ENCODE assay signal across 15 cellular contexts in genomic region chr3:113278599-113278955, GRCh38.
"Had no signal": no experiment of that assay in that cellular context is flagged by ENCODE, and none has a peak within 500 bp of the region (broad histone marks: within the 10 kb centered on the region; RNA-seq: fewer than 3 reads in every experiment).

No MANE protein-coding gene starts in this region.

- H3K9me3 Mint-ChIP-seq: activated T-helper 1 cell treated with anti-CD3 and anti-CD28 coated beads, Interleukin-12 subunit alpha, Interleukin-12 subunit beta, Interleukin-2, Interleukin-4 antibody, amounts not matched to agents 30 ng/mL and 10 ng/mL and 1 ng/mL, durations not matched to agents 14 hours and 24 hours and 36 hours; WTC11 had no signal

- H3K4me1 ChIP-seq: foreskin keratinocyte, psoas muscle had no signal

- H3K27ac Mint-ChIP-seq: activated CD8-positive, alpha-beta T cell treated with anti-CD3 and anti-CD28 coated beads, Interleukin-2, amount 10 ng/mL, durations not matched to agents 7 days and 5 days; activated naive CD8-positive, alpha-beta T cell; activated T-helper 1 cell treated with anti-CD3 and anti-CD28 coated beads, Interleukin-12 subunit alpha, Interleukin-12 subunit beta, Interleukin-2, Interleukin-4 antibody, amounts not matched to agents 30 ng/mL and 10 ng/mL and 1 ng/mL, durations not matched to agents 14 hours and 24 hours and 36 hours; WTC11 had no signal

- DNase-seq: activated CD4-positive, alpha-beta T cell treated with anti-CD3 and anti-CD28 coated beads for 48 hours; activated CD8-positive, alpha-beta T cell treated with anti-CD3 and anti-CD28 coated beads, Interleukin-2, amount 10 ng/mL, durations not matched to agents 7 days and 5 days; dorsolateral prefrontal cortex; foreskin keratinocyte; left ventricle myocardium inferior; right cardiac atrium; stomach; testis; upper lobe of left lung had no signal

- H3K36me3 ChIP-seq: ovary, upper lobe of left lung had no signal

- H3K36me3 Mint-ChIP-seq: activated naive CD8-positive, alpha-beta T cell; WTC11 had no signal

- H3K4me3 ChIP-seq: dorsolateral prefrontal cortex, left ventricle myocardium inferior, ovary, psoas muscle, stomach, testis, upper lobe of left lung had no signal

- H3K9me3 ChIP-seq: left ventricle myocardium inferior, ovary, psoas muscle, stomach, testis, upper lobe of left lung had no signal

- H3K4me3 Mint-ChIP-seq: activated CD8-positive, alpha-beta T cell treated with anti-CD3 and anti-CD28 coated beads, Interleukin-2, amount 10 ng/mL, durations not matched to agents 7 days and 5 days; activated naive CD8-positive, alpha-beta T cell; activated T-helper 1 cell treated with anti-CD3 and anti-CD28 coated beads, Interleukin-12 subunit alpha, Interleukin-12 subunit beta, Interleukin-2, Interleukin-4 antibody, amounts not matched to agents 30 ng/mL and 10 ng/mL and 1 ng/mL, durations not matched to agents 14 hours and 24 hours and 36 hours; WTC11 had no signal

- H3K27ac ChIP-seq: epithelial cell of prostate, foreskin keratinocyte, left ventricle myocardium inferior, psoas muscle, testis, upper lobe of left lung had no signal

- H3K27me3 ChIP-seq: dorsolateral prefrontal cortex, foreskin keratinocyte, ovary, stomach, testis, upper lobe of left lung had no signal

- ATAC-seq: activated CD8-positive, alpha-beta T cell treated with anti-CD3 and anti-CD28 coated beads, Interleukin-2, amount 10 ng/mL, durations not matched to agents 7 days and 5 days; foreskin keratinocyte; psoas muscle; right cardiac atrium had no signal
